Comparison of ENCODE assay signal across 15 cellular contexts in genomic region chr7:26858229-26858568, GRCh38. TPM values are rescaled to one million over a fixed set of nuclear protein-coding genes. Genes with fewer than 3 reads are reported as not detected.
A peak's percentile ranks its signal among the peaks of the same experiment; 100 is the strongest.
DNase-seq lines count a peak whose midpoint lies in the region; ATAC-seq, FAIRE-seq and TF ChIP-seq lines count a peak whose summit lies in the region.
"Had no signal": no experiment of that assay in that cellular context is flagged by ENCODE, and none has a peak within 500 bp of the region (broad histone marks: within the 10 kb centered on the region; RNA-seq: fewer than 3 reads in every experiment).

No MANE protein-coding gene starts in this region.

- no peak for TF ChIP-seq POLR2A in HepG2 (IDR thresholded peaks at IDR 0.05; ENCODE audit: insufficient read depth in 1 of 2, low read depth in 2 of 2, low read length in 2 of 2)
- no peak for TF ChIP-seq POLR2A in right lobe of liver (IDR thresholded peaks at IDR 0.05)
- TF ChIP-seq POLR2A in erythroblast (IDR thresholded peaks at IDR 0.05; ENCODE audit: low read length), result no peak

- peaks cover 32% of the 10 kb centered on the region for H3K4me1 Mint-ChIP-seq in nephron

- H3K36me3 ChIP-seq in HepG2 (replicated peaks in 1 of 2; ENCODE audit: control insufficient read depth in 1 of 2, insufficient read depth in 2 of 2, low read length in 2 of 2) (no peaks in the 10 kb centered on the region; a peak in 1 of 5 replicates), right lobe of liver (no peaks in the 10 kb centered on the region), PC-3 (ENCODE audit: low read depth, low read length) (no peaks in the 10 kb centered on the region)
- H3K36me3 ChIP-seq: brain microvascular endothelial cell had no signal

- H3K9me3 ChIP-seq in HepG2 (ENCODE audit: low read length), result no peaks in the 10 kb centered on the region
- H3K9me3 ChIP-seq in right lobe of liver, result no peaks in the 10 kb centered on the region
- no peaks in the 10 kb centered on the region for H3K9me3 ChIP-seq in PC-3 (ENCODE audit: low read length)

- H3K4me1 ChIP-seq in HepG2 (ENCODE audit: insufficient read depth, low read length) (peaks cover 26% of the 10 kb centered on the region), right lobe of liver (peaks cover 0 to 4% (median 0%) of the 10 kb centered on the region in 4 donors), PC-3 (ENCODE audit: insufficient read depth, low read length) (peaks cover 22% of the 10 kb centered on the region)

- H3K4me3 Mint-ChIP-seq in nephron, result peak overlapping the region; percentile 82 to 83 (median 83)

- BruUV-seq in HepG2 (replicated peaks; lab: Mats Ljungman, UMichigan) (no TSS peak), PC-3 (replicated peaks; lab: Mats Ljungman, UMichigan) (no TSS peak)

- CTCF ChIA-PET in HepG2 (lab: Yijun Ruan, JAX; ENCODE audit: low intra/inter-chr PET ratio, low total read pairs), result no interaction called here
- CTCF ChIA-PET in PC-3 (lab: Charles Lee), result no interaction called here

- H3K9ac ChIP-seq in HepG2 (ENCODE audit: insufficient read depth, low read depth, low read length) (no peak overlapping the region), PC-3 (ENCODE audit: low read length) (no peak overlapping the region)

- no peaks in the 10 kb centered on the region for H3K79me2 ChIP-seq in HepG2 (ENCODE audit: insufficient read depth, low read length)
- peaks cover 57% of the 10 kb centered on the region for H3K79me2 ChIP-seq in PC-3 (ENCODE audit: low read length)

- TF ChIP-seq CTCF in HepG2 (CRISPR knock-in tag; IDR thresholded peaks at IDR 0.05) (no peak), right lobe of liver (IDR thresholded peaks at IDR 0.05) (no peak), nephron (IDR thresholded peaks at IDR 0.05; ENCODE audit: unreplicated experiment in 3 of 3) (no peak), PC-3 (conservative IDR thresholded peaks at IDR 0.05; ENCODE audit: low read depth, low read length) (no peak)

- H4K20me1 ChIP-seq in HepG2 (ENCODE audit: insufficient read depth, low read length) (no peaks in the 10 kb centered on the region), PC-3 (ENCODE audit: low read length) (no peaks in the 10 kb centered on the region)

- intact Hi-C loops in HepG2 (cut with micrococcal nuclease; ENCODE audit: unreplicated experiment), result no loop called here
- intact Hi-C loops in right lobe of liver (cut with DNase I), result no loop called here
- intact Hi-C loops in PC-3 (cut with micrococcal nuclease), result no loop called here

- no peaks in the 10 kb centered on the region for H3F3A ChIP-seq in PC-3 (ENCODE audit: low read length, unreplicated experiment)

- H3K9me3 Mint-ChIP-seq in nephron, result no peaks in the 10 kb centered on the region
- H3K9me3 Mint-ChIP-seq: stimulated activated naive CD8-positive, alpha-beta T cell treated with anti-CD3 and anti-CD28 coated beads, Interleukin-15, Interleukin-2, amounts not matched to agents 100 ng/mL and 50 ng/mL, for 24 hours had no signal

- no peaks in the 10 kb centered on the region for H3K36me3 Mint-ChIP-seq in nephron (ENCODE audit: low read depth)

- H3K4me3 ChIP-seq in HepG2 (replicated peaks in 1 of 3; ENCODE audit: insufficient read depth in 1 of 3, low read depth in 2 of 3, low read length in 3 of 3) (peak overlapping the region; percentile 56 to 66 (median 57); a peak in 4 of 6 replicates), right lobe of liver (no peak overlapping the region), PC-3 (ENCODE audit: low read length) (no peak overlapping the region)

- no peak overlapping the region for H3K27ac ChIP-seq in HepG2 (ENCODE audit: extremely low read length, insufficient read depth, low read length)
- H3K27ac ChIP-seq in right lobe of liver, result peak overlapping the region in 1 of 3 donors; percentile 21
- no peak overlapping the region for H3K27ac ChIP-seq in PC-3 (ENCODE audit: low read length)
- H3K27ac ChIP-seq: brain microvascular endothelial cell had no signal

- H3K4me2 ChIP-seq in HepG2 (ENCODE audit: low read depth, low read length) (peak overlapping the region; percentile 76), PC-3 (ENCODE audit: low read length) (no peak overlapping the region)

- H2AFZ ChIP-seq in HepG2 (ENCODE audit: low read length), result no peak overlapping the region
- no peak overlapping the region for H2AFZ ChIP-seq in PC-3 (ENCODE audit: low read length)

- DNase-seq in HepG2 (ENCODE audit: low spot score), result no peak
- no peak for DNase-seq in right lobe of liver
- peak; percentile 8 to 41 for DNase-seq in erythroblast (lab: John Stamatoyannopoulos, UW)
- DNase-seq in C1 segment of cervical spinal cord (lab: John Stamatoyannopoulos, UW), result no peak
- DNase-seq in stimulated activated CD4-positive, alpha-beta T cell treated with anti-CD3 and anti-CD28 coated beads, Interleukin-1b, Interleukin-23, amount 100 ng/mL, for 48 hours, result no peak
- DNase-seq in PC-3, result no peak
- DNase-seq: 8988T; activated CD4-positive, alpha-beta T cell treated with anti-CD3 and anti-CD28 coated beads for 1 hour; activated T-cell treated with anti-CD3 and anti-CD28 coated beads, Interleukin-2, amount 50 U/mL, for 48 hours; brain microvascular endothelial cell; COR-L47; NCI-H1694 treated with DMSO at 0.1 percent for 48 hours had no signal

- no peak for TF ChIP-seq RAD21 in HepG2 (CRISPR knock-in tag; IDR thresholded peaks at IDR 0.05)

- 86% methylated on average over 4 of the region's 4 CpGs for WGBS in HepG2 (ENCODE audit: low lambda C conversion rate)
- WGBS in right lobe of liver (ENCODE audit: insufficient coverage, low coverage, low lambda C conversion rate, missing lambda C conversion rate), result 57% methylated on average over 3 of the region's 4 CpGs

- TF ChIP-seq EP300 in HepG2 (IDR thresholded peaks at IDR 0.05; ENCODE audit: low read depth in 2 of 2, low read length in 2 of 2) (no peak), HepG2 (CRISPR knock-in tag; IDR thresholded peaks at IDR 0.05; ENCODE audit: borderline replicate concordance) (no peak)

- FAIRE-seq in HepG2 (lab: Jason Lieb, UNC), result no peak

- ATAC-seq in HepG2 (no peak), right lobe of liver (no peak), HG03565 (IDR thresholded peaks at IDR 0.05; ENCODE audit: unreplicated experiment) (no peak), PC-3 (no peak)

- POLR2A ChIA-PET in HepG2 (lab: Yijun Ruan, JAX), result no interaction called here
- POLR2A ChIA-PET in PC-3 (lab: Charles Lee; ENCODE audit: unreplicated experiment), result interaction anchor here (0.5 kb wide), 2 partner anchors 240 to 308 kb away, joined by 3 read pairs; no protein-coding TSS in a partner anchor

- peaks cover 60% of the 10 kb centered on the region for H3K27me3 Mint-ChIP-seq in nephron (ENCODE audit: low read depth)

- H3K27me3 ChIP-seq in HepG2 (ENCODE audit: control insufficient read depth in 1 of 2, insufficient read depth in 2 of 2, low read length in 2 of 2), result no peaks in the 10 kb centered on the region
- peaks cover 0 to 6% of the 10 kb centered on the region in 2 donors for H3K27me3 ChIP-seq in right lobe of liver
- no peaks in the 10 kb centered on the region for H3K27me3 ChIP-seq in PC-3 (ENCODE audit: low read length)

- peak overlapping the region; percentile 88 to 95 (median 95) for H3K27ac Mint-ChIP-seq in nephron
- H3K27ac Mint-ChIP-seq: stimulated activated naive CD8-positive, alpha-beta T cell treated with anti-CD3 and anti-CD28 coated beads, Interleukin-15, Interleukin-2, amounts not matched to agents 100 ng/mL and 50 ng/mL, for 24 hours had no signal

- in situ Hi-C loops in HepG2 (cut with HindIII; ENCODE audit: extremely low pct_ligation_motif_present, low pct_unique_long_range_greater_than_20kb), result no loop called here

- H3K9me2 ChIP-seq in PC-3 (replicated peaks; ENCODE audit: low read length), result no peaks in the 10 kb centered on the region

TF ChIP-seq in HepG2, 621 proteins besides CTCF, POLR2A, EP300 and RAD21 (continues in another document):
- TF ChIP-seq ZBTB21 (CRISPR knock-in tag; IDR thresholded peaks at IDR 0.05), result no peak
- no peak for TF ChIP-seq SMAD3 (CRISPR knock-in tag; IDR thresholded peaks at IDR 0.05)
- TF ChIP-seq MAF1 (CRISPR knock-in tag; IDR thresholded peaks at IDR 0.05; ENCODE audit: borderline replicate concordance), result no peak
- TF ChIP-seq ZNF350 (CRISPR knock-in tag; IDR thresholded peaks at IDR 0.05; ENCODE audit: borderline replicate concordance, low read depth), result no peak
- TF ChIP-seq SALL1 (CRISPR knock-in tag; IDR thresholded peaks at IDR 0.05), result no peak
- TF ChIP-seq HOXA7 (CRISPR knock-in tag; IDR thresholded peaks at IDR 0.05), result no peak

RNA-seq across cellular contexts. Expression of gene SKAP2, which starts 6.2 kb away (rescaled TPM):
- 12.9 and 18.8 TPM in 2 replicates for total RNA-seq in HepG2 (2016; rRNA removed; fragmentation: Illumina TruSeq; extraction: Trizol)
- total RNA-seq in HepG2 (2016; cell fraction: cytosol; rRNA removed; fragmentation: Illumina TruSeq; extraction: Trizol; ENCODE audit: low read depth), result 1.6 and 1.9 TPM in 2 replicates
- 13.4 and 14.9 TPM in 2 replicates for total RNA-seq in HepG2 (2016; cell fraction: insoluble cytoplasmic fraction; rRNA removed; fragmentation: Illumina TruSeq; extraction: Trizol)
- total RNA-seq in HepG2 (2016; cell fraction: membrane; rRNA removed; fragmentation: Illumina TruSeq; extraction: Trizol), result 4.6 TPM in 2 replicates
- 10.1 and 12.6 TPM in 2 replicates for total RNA-seq in HepG2 (2016; cell fraction: nucleus; rRNA removed; fragmentation: Illumina TruSeq; extraction: Trizol)
- polyA plus RNA-seq in HepG2 (2011; rRNA removed), result 2.8 and 3.6 TPM in 2 replicates
- 1.5 and 2.5 TPM in 2 replicates for polyA plus RNA-seq in HepG2 (2011; cell fraction: cytosol; rRNA removed)
- 1.6 and 2.0 TPM in 2 replicates for polyA plus RNA-seq in HepG2 (2011; cell fraction: nucleus; rRNA removed)
- polyA plus RNA-seq in HepG2 (2012), result 7.6 and 8.1 TPM in 2 replicates
- 0.83 and 0.87 TPM in 2 replicates for polyA plus RNA-seq in HepG2 (2016; cell fraction: cytosol; fragmentation: Illumina TruSeq; extraction: Trizol; ENCODE audit: low read depth)
- 19.4 and 20.8 TPM in 2 replicates for polyA plus RNA-seq in HepG2 (2016; cell fraction: insoluble cytoplasmic fraction; fragmentation: Illumina TruSeq; extraction: Trizol; ENCODE audit: low read depth)
- polyA plus RNA-seq in HepG2 (2016; cell fraction: membrane; fragmentation: Illumina TruSeq; extraction: Trizol; ENCODE audit: low read depth), result 3.0 and 3.3 TPM in 2 replicates
- 9.2 and 9.9 TPM in 2 replicates for polyA plus RNA-seq in HepG2 (2016; cell fraction: nucleus; fragmentation: Illumina TruSeq; extraction: Trizol; ENCODE audit: insufficient read depth, low read depth)
- 2.8 and 8.0 TPM in 2 replicates for polyA minus RNA-seq in HepG2 (2011; rRNA and poly(A)+ RNA removed; ENCODE audit: low replicate concordance)
- polyA minus RNA-seq in HepG2 (2011; cell fraction: cytosol; rRNA and poly(A)+ RNA removed), result 6.7 and 11.9 TPM in 2 replicates
- polyA minus RNA-seq in HepG2 (2011; cell fraction: nucleus; rRNA and poly(A)+ RNA removed), result 11.8 and 15.4 TPM in 2 replicates
- 10 to 100 TPM in 2 of 6 experiments, 1 to 10 TPM in 4; 4.7 to 19.6 (median 9.0) TPM for total RNA-seq in right lobe of liver
- total RNA-seq in PC-3 (2014; rRNA removed), result 9.6 and 18.4 TPM in 2 replicates

Comparison
In these comparisons a context has a peak if more than half of its experiments do, and no peak if none do; other contexts are left out.
1. H3K4me3 ChIP-seq: peak in HepG2 (3 of 3); none in right lobe of liver (0 of 3) and PC-3 (single experiment).
2. DNase-seq: peak in erythroblast (2 of 2); none in HepG2 (single experiment), right lobe of liver (0 of 3), C1 segment of cervical spinal cord (0 of 14), stimulated activated CD4-positive, alpha-beta T cell treated with anti-CD3 and anti-CD28 coated beads, Interleukin-1b, Interleukin-23, amount 100 ng/mL, for 48 hours (single experiment) and PC-3 (single experiment).